Comparison of ENCODE assay signal across 28 cellular contexts in genomic region chr7:74349621-74350020, GRCh38.
A peak's percentile ranks its signal among the peaks of the same experiment; 100 is the strongest.
DNase-seq lines count a peak whose midpoint lies in the region; ATAC-seq and TF ChIP-seq lines count a peak whose summit lies in the region.
"Had no signal": no experiment of that assay in that cellular context is flagged by ENCODE, and none has a peak within 500 bp of the region (broad histone marks: within the 10 kb centered on the region; RNA-seq: fewer than 3 reads in every experiment).

No MANE protein-coding gene starts in this region.

- no peak for TF ChIP-seq POLR2A in ovary (IDR thresholded peaks at IDR 0.05)

- H3K14ac ChIP-seq in trophoblast cell (ENCODE audit: low read length) = no peak overlapping the region

- H3K9ac ChIP-seq in trophoblast cell (ENCODE audit: low read length) = no peak overlapping the region
- H3K9ac ChIP-seq: BLaER1; BLaER1 treated with 17β-estradiol and CSF1 and Interleukin-3, amounts not matched to agents 10 nM and 100 nM had no signal

- no peak overlapping the region for H2BK5ac ChIP-seq in trophoblast cell (ENCODE audit: low read depth, low read length, poor library complexity)

- H3K4me2 ChIP-seq in trophoblast cell (ENCODE audit: low read length) = no peak overlapping the region
- H3K4me2 ChIP-seq: A549; BLaER1; BLaER1 treated with 17β-estradiol and CSF1 and Interleukin-3, amounts not matched to agents 10 nM and 100 nM had no signal

- no peak overlapping the region for H2AFZ ChIP-seq in trophoblast cell (ENCODE audit: insufficient read depth, low read length, poor library complexity)

- H4K91ac ChIP-seq in trophoblast cell (ENCODE audit: low read depth, low read length) = no peak overlapping the region

- H3K27ac ChIP-seq in 22Rv1 (peak overlapping the region; percentile 19; the same call in 1 of the 2 replicates), trophoblast cell (ENCODE audit: low read depth, low read length) (no peak overlapping the region), ovary (no peak overlapping the region)
- H3K27ac ChIP-seq: A549; BLaER1; BLaER1 treated with 17β-estradiol and CSF1 and Interleukin-3, amounts not matched to agents 10 nM and 100 nM; C4-2B had no signal

- intact Hi-C loops in ovary (cut with DNase I) = no loop called here

- peak; percentile 64 to 75 for DNase-seq in trophoblast cell
- DNase-seq in ovary = no peak
- DNase-seq: 8988T; ACHN; AML-193; BE2C; C1 segment of cervical spinal cord; Caco-2; Calu3; CD4-positive, alpha-beta memory T cell; CD4-positive, alpha-beta T cell; CD4-positive, CD25-positive, alpha-beta regulatory T cell; CD8-positive, alpha-beta memory T cell; CD8-positive, alpha-beta T cell; COR-L47; DMS 273 treated with DMSO at 0.1 percent for 48 hours; DMS153; DMS53; DMS79; DMS79 treated with DMSO at 0.1 percent for 48 hours; DND-41; EL had no signal

- no peaks in the 10 kb centered on the region for H3K4me1 ChIP-seq in trophoblast cell (ENCODE audit: control insufficient read depth in 1 of 2, insufficient read depth in 2 of 2, low read length in 2 of 2)
- H3K4me1 ChIP-seq in ovary (ENCODE audit: insufficient read depth) = no peaks in the 10 kb centered on the region
- H3K4me1 ChIP-seq: BE2C, BLaER1, Caco-2 had no signal

- H3K4ac ChIP-seq in trophoblast cell (ENCODE audit: low read depth, low read length) = no peak overlapping the region

- H3K23ac ChIP-seq in trophoblast cell (ENCODE audit: low read length) = no peak overlapping the region

- H3K36me3 ChIP-seq in trophoblast cell (ENCODE audit: control insufficient read depth in 1 of 2, insufficient read depth in 2 of 2, low read length in 2 of 2) (no peaks in the 10 kb centered on the region), ovary (no peaks in the 10 kb centered on the region)
- H3K36me3 ChIP-seq: BE2C had no signal

- no peak for TF ChIP-seq CTCF in 22Rv1 (IDR thresholded peaks at IDR 0.05)
- no peak for TF ChIP-seq CTCF in ovary (IDR thresholded peaks at IDR 0.05)

- TF ChIP-seq EP300 in ovary (IDR thresholded peaks at IDR 0.05) = no peak

- ATAC-seq in GM19463 (IDR thresholded peaks at IDR 0.05; ENCODE audit: unreplicated experiment) = no peak
- ATAC-seq: A549; CD8-positive, alpha-beta T cell had no signal

- no peak overlapping the region for H2AK5ac ChIP-seq in trophoblast cell (ENCODE audit: low read length)

- H3K27me3 ChIP-seq in trophoblast cell (ENCODE audit: insufficient read depth, low read length) (no peaks in the 10 kb centered on the region), ovary (no peaks in the 10 kb centered on the region)
- H3K27me3 ChIP-seq: BE2C; BLaER1; BLaER1 treated with 17β-estradiol and CSF1 and Interleukin-3, amounts not matched to agents 10 nM and 100 nM had no signal

- H3K18ac ChIP-seq in trophoblast cell (ENCODE audit: low read length) = no peak overlapping the region

- H3K4me3 ChIP-seq in trophoblast cell (ENCODE audit: low read depth, low read length) = no peak overlapping the region
- H3K4me3 ChIP-seq in ovary = no peak overlapping the region
- H3K4me3 ChIP-seq: A549; BLaER1; BLaER1 treated with 17β-estradiol and CSF1 and Interleukin-3, amounts not matched to agents 10 nM and 100 nM had no signal

- no peaks in the 10 kb centered on the region for H3K79me1 ChIP-seq in trophoblast cell (ENCODE audit: low read length)

- H3K9me3 ChIP-seq in trophoblast cell (ENCODE audit: insufficient read depth, low read depth, low read length) (no peaks in the 10 kb centered on the region), ovary (no peaks in the 10 kb centered on the region)
- H3K9me3 ChIP-seq: A549, BE2C, Caco-2 had no signal

- WGBS in trophoblast cell (ENCODE audit: extremely low coverage, insufficient coverage, insufficient read length) = no CpG with 5 or more reads among the region's 10 CpGs
- 95 to 96% (median 96%) methylated on average over 10 of the region's 10 CpGs for WGBS in ovary, 3 donors

- no peak overlapping the region for H2BK12ac ChIP-seq in trophoblast cell (ENCODE audit: low read length)

- no peaks in the 10 kb centered on the region for H3K79me2 ChIP-seq in trophoblast cell (ENCODE audit: control insufficient read depth, insufficient read depth, low read length, poor library complexity)

- H2BK120ac ChIP-seq in trophoblast cell (ENCODE audit: insufficient read depth, low read length, poor library complexity) = no peak overlapping the region

- H4K8ac ChIP-seq in trophoblast cell (ENCODE audit: low read depth, low read length) = no peak overlapping the region

- H4K12ac ChIP-seq in trophoblast cell (ENCODE audit: low read depth, low read length) = no peak overlapping the region

Comparison
In these comparisons a context has a peak if more than half of its experiments do, and no peak if none do; other contexts are left out.
1. DNase-seq: peak in trophoblast cell (2 of 2); none in ovary (0 of 5).